1 cellular context compared by ENCODE assay signal in genomic region chr13:98492335-98493034, GRCh38.
TF ChIP-seq lines count a peak whose summit lies in the region.

No MANE protein-coding gene starts in this region.

TF ChIP-seq in WTC11, 78 proteins besides CTCF, POLR2A, EP300 and RAD21 (continued from another document):
- TF ChIP-seq STAT6 (CRISPR knock-in tag; conservative IDR thresholded peaks at IDR 0.05; ENCODE audit: low read depth) (no peak), ZNF281 (CRISPR knock-in tag; IDR thresholded peaks at IDR 0.05) (no peak), ELF4 (CRISPR knock-in tag; IDR thresholded peaks at IDR 0.05; ENCODE audit: low read depth) (no peak), ZNF263 (CRISPR knock-in tag; IDR thresholded peaks at IDR 0.05; ENCODE audit: low read depth) (no peak), TP53 (CRISPR knock-in tag; IDR thresholded peaks at IDR 0.05) (no peak), MXD4 (CRISPR knock-in tag; IDR thresholded peaks at IDR 0.05; ENCODE audit: borderline replicate concordance) (no peak), GABPB1 (CRISPR knock-in tag; IDR thresholded peaks at IDR 0.05) (no peak)
